Comparison of ENCODE assay signal across 1 cellular context in the genomic region with DNA sequence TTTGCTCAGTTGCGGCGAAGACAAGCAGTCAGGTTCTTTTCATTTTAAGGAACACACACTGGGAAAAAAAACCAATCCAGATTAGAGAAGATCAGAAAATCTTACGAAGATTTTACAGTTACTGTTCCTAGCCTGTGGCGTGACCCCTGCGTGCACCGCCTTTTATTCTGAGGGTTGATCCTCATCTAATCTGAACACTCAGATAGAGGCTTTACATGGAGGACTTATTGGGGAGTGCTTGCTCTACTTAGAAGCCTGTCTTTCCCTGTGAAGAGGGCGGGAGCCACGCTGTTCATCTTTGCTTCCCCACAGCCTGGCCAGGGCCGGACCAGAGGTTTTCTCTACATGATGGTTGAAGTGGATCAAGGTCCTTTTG.
A peak's percentile ranks its signal among the peaks of the same experiment; 100 is the strongest.
TF ChIP-seq lines count a peak whose summit lies in the region.

No MANE protein-coding gene starts in this region.

TF ChIP-seq in HepG2, 621 proteins besides CTCF, POLR2A, EP300 and RAD21:
- TF ChIP-seq JDP2 (CRISPR knock-in tag; IDR thresholded peaks at IDR 0.05; ENCODE audit: borderline replicate concordance) (no peak), ELF1 (CRISPR knock-in tag; IDR thresholded peaks at IDR 0.05) (no peak), CENPX (CRISPR knock-in tag; IDR thresholded peaks at IDR 0.05) (no peak), FOXA3 (CRISPR knock-in tag; IDR thresholded peaks at IDR 0.05) (no peak), PRPF4 (IDR thresholded peaks at IDR 0.05; ENCODE audit: low read depth, low read length, poor library complexity, severe bottlenecking) (no peak), SAP130 (CRISPR knock-in tag; IDR thresholded peaks at IDR 0.05; ENCODE audit: low read depth) (no peak), RFX1 (IDR thresholded peaks at IDR 0.05) (no peak), ZNF432 (CRISPR knock-in tag; IDR thresholded peaks at IDR 0.05; ENCODE audit: borderline replicate concordance) (no peak), HES4 (CRISPR knock-in tag; IDR thresholded peaks at IDR 0.05; ENCODE audit: borderline replicate concordance) (no peak), NR2C2 (CRISPR knock-in tag; IDR thresholded peaks at IDR 0.05; ENCODE audit: borderline replicate concordance) (0 out of 2 replicates have a peak, but pooled peaks have one; percentile 9), MXI1 (IDR thresholded peaks at IDR 0.05; ENCODE audit: borderline replicate concordance, low read depth, low read length) (no peak), ZNF781 (CRISPR knock-in tag; IDR thresholded peaks at IDR 0.05; ENCODE audit: borderline replicate concordance, not compliant biosample characterization) (peak; percentile 50), MAFK (conservative IDR thresholded peaks at IDR 0.05 in 1 of 2, IDR thresholded peaks at IDR 0.05 in 1 of 2; ENCODE audit: low read length in 2 of 2) (no peak), TCF7L2 (IDR thresholded peaks at IDR 0.05; ENCODE audit: low read depth, low read length) (no peak), FOXK2 (IDR thresholded peaks at IDR 0.05) (no peak), EHMT2 (IDR thresholded peaks at IDR 0.05; ENCODE audit: borderline replicate concordance, low read depth, low read length) (no peak), TBL1XR1 (IDR thresholded peaks at IDR 0.05; ENCODE audit: borderline replicate concordance, low read length, partially characterized antibody) (no peak), SIN3A (IDR thresholded peaks at IDR 0.05; ENCODE audit: borderline replicate concordance, low read depth, low read length) (0 out of 2 replicates have a peak, but pooled peaks have one; percentile 6), ZNF30 (CRISPR knock-in tag; IDR thresholded peaks at IDR 0.05) (no peak), ZNF274 (CRISPR knock-in tag; IDR thresholded peaks at IDR 0.05) (no peak)
- TF ChIP-seq, protein P1, sequence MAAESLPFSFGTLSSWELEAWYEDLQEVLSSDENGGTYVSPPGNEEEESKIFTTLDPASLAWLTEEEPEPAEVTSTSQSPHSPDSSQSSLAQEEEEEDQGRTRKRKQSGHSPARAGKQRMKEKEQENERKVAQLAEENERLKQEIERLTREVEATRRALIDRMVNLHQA (CRISPR knock-in tag; IDR thresholded peaks at IDR 0.05): no peak
- TF ChIP-seq, protein P2, sequence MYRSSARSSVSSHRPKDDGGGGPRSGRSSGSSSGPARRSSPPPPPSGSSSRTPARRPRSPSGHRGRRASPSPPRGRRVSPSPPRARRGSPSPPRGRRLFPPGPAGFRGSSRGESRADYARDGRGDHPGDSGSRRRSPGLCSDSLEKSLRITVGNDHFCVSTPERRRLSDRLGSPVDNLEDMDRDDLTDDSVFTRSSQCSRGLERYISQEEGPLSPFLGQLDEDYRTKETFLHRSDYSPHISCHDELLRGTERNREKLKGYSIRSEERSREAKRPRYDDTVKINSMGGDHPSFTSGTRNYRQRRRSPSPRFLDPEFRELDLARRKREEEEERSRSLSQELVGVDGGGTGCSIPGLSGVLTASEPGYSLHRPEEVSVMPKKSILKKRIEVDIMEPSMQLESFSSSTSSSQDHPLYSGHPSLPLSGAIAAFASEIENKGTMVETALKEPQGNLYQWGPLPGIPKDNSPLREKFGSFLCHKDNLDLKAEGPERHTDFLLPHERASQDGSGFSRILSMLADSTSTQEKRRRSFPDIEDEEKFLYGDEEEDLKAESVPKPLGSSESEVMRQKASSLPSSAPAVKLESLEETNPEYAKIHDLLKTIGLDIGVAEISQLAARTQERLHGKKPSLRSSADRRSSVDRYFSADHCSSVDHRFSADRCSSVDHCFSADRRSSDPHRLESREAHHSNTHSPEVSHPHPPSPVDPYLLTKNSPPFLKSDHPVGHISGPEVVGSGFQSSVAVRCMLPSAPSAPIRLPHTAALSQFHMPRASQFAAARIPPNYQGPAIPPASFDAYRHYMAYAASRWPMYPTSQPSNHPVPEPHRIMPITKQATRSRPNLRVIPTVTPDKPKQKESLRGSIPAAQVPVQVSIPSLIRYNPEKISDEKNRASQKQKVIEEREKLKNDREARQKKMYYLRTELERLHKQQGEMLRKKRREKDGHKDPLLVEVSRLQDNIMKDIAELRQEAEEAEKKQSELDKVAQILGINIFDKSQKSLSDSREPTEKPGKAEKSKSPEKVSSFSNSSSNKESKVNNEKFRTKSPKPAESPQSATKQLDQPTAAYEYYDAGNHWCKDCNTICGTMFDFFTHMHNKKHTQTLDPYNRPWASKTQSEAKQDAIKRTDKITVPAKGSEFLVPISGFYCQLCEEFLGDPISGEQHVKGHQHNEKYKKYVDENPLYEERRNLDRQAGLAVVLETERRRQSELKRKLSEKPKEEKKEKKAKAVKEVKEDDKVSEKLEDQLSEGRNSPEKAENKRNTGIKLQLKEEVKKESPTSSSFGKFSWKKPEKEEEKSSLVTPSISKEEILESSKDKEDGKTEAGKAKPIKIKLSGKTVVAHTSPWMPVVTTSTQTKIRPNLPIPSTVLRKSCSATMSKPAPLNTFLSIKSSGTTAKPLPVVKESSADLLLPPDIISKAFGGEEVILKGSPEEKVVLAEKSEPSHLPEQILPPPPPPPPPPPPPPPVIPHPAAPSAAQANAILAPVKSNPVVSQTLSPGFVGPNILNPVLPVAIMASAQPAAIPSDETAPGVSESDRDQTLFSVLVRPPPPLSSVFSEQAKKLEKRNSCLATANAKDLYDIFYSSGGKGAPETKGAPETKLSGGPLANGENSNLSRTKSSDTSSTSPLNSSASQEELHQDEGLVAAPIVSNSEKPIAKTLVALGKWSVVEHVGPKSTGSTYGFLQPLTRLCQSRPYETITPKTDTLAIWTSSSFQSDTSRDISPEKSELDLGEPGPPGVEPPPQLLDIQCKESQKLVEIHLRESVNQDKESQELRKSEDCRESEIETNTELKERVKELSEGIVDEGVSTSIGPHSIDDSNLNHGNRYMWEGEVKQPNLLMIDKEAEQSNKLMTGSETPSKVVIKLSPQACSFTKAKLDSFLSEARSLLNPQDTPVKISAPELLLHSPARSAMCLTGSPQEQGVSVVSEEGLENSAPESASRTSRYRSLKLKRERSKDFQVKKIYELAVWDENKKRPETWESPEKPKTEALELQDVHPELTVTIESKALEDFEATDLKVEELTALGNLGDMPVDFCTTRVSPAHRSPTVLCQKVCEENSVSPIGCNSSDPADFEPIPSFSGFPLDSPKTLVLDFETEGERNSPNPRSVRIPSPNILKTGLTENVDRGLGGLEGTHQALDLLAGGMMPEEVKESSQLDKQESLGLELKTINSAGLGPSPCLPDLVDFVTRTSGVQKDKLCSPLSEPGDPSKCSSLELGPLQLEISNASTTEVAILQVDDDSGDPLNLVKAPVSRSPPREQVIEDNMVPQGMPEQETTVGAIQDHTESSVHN (CRISPR knock-in tag; IDR thresholded peaks at IDR 0.05): no peak
- TF ChIP-seq, protein P3, sequence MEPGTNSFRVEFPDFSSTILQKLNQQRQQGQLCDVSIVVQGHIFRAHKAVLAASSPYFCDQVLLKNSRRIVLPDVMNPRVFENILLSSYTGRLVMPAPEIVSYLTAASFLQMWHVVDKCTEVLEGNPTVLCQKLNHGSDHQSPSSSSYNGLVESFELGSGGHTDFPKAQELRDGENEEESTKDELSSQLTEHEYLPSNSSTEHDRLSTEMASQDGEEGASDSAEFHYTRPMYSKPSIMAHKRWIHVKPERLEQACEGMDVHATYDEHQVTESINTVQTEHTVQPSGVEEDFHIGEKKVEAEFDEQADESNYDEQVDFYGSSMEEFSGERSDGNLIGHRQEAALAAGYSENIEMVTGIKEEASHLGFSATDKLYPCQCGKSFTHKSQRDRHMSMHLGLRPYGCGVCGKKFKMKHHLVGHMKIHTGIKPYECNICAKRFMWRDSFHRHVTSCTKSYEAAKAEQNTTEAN (CRISPR knock-in tag; conservative IDR thresholded peaks at IDR 0.05): no peak
